9 cellular contexts compared by ENCODE assay signal in genomic region chr1:84301759-84302380, GRCh38. TPM values are rescaled to one million over a fixed set of nuclear protein-coding genes. Genes with fewer than 3 reads are reported as not detected.
DNase-seq lines count a peak whose midpoint lies in the region; ATAC-seq and TF ChIP-seq lines count a peak whose summit lies in the region.
"Had no signal": no experiment of that assay in that cellular context is flagged by ENCODE, and none has a peak within 500 bp of the region (broad histone marks: within the 10 kb centered on the region; RNA-seq: fewer than 3 reads in every experiment).

No MANE protein-coding gene starts in this region.

- H3K4me1 ChIP-seq in left ventricle myocardium inferior (peaks cover 62% of the 10 kb centered on the region), adipocyte (ENCODE audit: control insufficient read depth, insufficient read depth, low read length) (peaks cover 34% of the 10 kb centered on the region), mucosa of rectum (ENCODE audit: control insufficient read depth in 2 of 2, insufficient read depth in 2 of 2, low read length in 2 of 2) (peaks cover 17 to 31% of the 10 kb centered on the region in 2 donors)

- H3K27me3 ChIP-seq in left ventricle myocardium inferior (ENCODE audit: low read depth) (no peaks in the 10 kb centered on the region), adipocyte (replicated peaks; ENCODE audit: control insufficient read depth, insufficient read depth, low read length) (no peaks in the 10 kb centered on the region), mucosa of rectum (ENCODE audit: control insufficient read depth in 2 of 2, insufficient read depth in 2 of 2, low read length in 2 of 2) (no peaks in the 10 kb centered on the region)

- H3K9ac ChIP-seq in adipocyte (ENCODE audit: low read length) = peak overlapping the region; percentile 30
- peak overlapping the region; percentile 82 to 100 for H3K9ac ChIP-seq in mucosa of rectum (ENCODE audit: low read depth in 1 of 2, low read length in 2 of 2)

- H3K4me3 ChIP-seq in left ventricle myocardium inferior = peak overlapping the region; percentile 63
- peak overlapping the region; percentile 78 for H3K4me3 ChIP-seq in adipocyte (ENCODE audit: low read length)
- H3K4me3 ChIP-seq in mucosa of rectum (ENCODE audit: low read length in 2 of 2) = peak overlapping the region; percentile 88 to 96
- H3K4me3 ChIP-seq: PC-9 had no signal

- H3K9me3 ChIP-seq in left ventricle myocardium inferior (replicated peaks) = peaks cover 1% of the 10 kb centered on the region
- no peaks in the 10 kb centered on the region for H3K9me3 ChIP-seq in adipocyte (ENCODE audit: control insufficient read depth, low read length)
- no peaks in the 10 kb centered on the region for H3K9me3 ChIP-seq in mucosa of rectum (ENCODE audit: control insufficient read depth in 2 of 2, low read length in 2 of 2)

- H3K36me3 ChIP-seq in left ventricle myocardium inferior = no peaks in the 10 kb centered on the region
- H3K36me3 ChIP-seq in adipocyte (ENCODE audit: control insufficient read depth, insufficient read depth, low read length, severe bottlenecking) = no peaks in the 10 kb centered on the region
- H3K36me3 ChIP-seq in mucosa of rectum (ENCODE audit: control insufficient read depth in 2 of 2, insufficient read depth in 2 of 2, low read length in 2 of 2) = no peaks in the 10 kb centered on the region

- intact Hi-C loops in left ventricle myocardium inferior (cut with micrococcal nuclease) (no loop called here), cardiac septum (cut with DNase I) (no loop called here)

- TF ChIP-seq CTCF in left ventricle myocardium inferior (IDR thresholded peaks at IDR 0.05; ENCODE audit: borderline replicate concordance) = no peak

- DNase-seq in left ventricle myocardium inferior (no peak), cardiac septum (ENCODE audit: low spot score) (no peak), adipocyte (ENCODE audit: low read depth) (no peak), UCSD-AML1 (lab: John Stamatoyannopoulos, UW; ENCODE audit: unreplicated experiment) (no peak)

- H3K27ac ChIP-seq in left ventricle myocardium inferior (replicated peaks) (peak overlapping the region; percentile 92), mucosa of rectum (ENCODE audit: low read depth in 2 of 2, low read length in 2 of 2) (peak overlapping the region; percentile 96 to 98)
- H3K27ac ChIP-seq: PC-9 had no signal

- ATAC-seq in HG03280 (IDR thresholded peaks at IDR 0.05; ENCODE audit: unreplicated experiment) (no peak), GM21576 (IDR thresholded peaks at IDR 0.05; ENCODE audit: unreplicated experiment) (no peak), GM18502 (IDR thresholded peaks at IDR 0.05; ENCODE audit: poor library complexity, unreplicated experiment) (no peak)

RNA-seq across cellular contexts. Expression of gene SAMD13, which starts 0.4 kb away (rescaled TPM):
- 2.0 TPM for total RNA-seq in left ventricle myocardium inferior
- 0.78 TPM for total RNA-seq in cardiac septum
